8 cellular contexts compared by ENCODE assay signal in the genomic region with DNA sequence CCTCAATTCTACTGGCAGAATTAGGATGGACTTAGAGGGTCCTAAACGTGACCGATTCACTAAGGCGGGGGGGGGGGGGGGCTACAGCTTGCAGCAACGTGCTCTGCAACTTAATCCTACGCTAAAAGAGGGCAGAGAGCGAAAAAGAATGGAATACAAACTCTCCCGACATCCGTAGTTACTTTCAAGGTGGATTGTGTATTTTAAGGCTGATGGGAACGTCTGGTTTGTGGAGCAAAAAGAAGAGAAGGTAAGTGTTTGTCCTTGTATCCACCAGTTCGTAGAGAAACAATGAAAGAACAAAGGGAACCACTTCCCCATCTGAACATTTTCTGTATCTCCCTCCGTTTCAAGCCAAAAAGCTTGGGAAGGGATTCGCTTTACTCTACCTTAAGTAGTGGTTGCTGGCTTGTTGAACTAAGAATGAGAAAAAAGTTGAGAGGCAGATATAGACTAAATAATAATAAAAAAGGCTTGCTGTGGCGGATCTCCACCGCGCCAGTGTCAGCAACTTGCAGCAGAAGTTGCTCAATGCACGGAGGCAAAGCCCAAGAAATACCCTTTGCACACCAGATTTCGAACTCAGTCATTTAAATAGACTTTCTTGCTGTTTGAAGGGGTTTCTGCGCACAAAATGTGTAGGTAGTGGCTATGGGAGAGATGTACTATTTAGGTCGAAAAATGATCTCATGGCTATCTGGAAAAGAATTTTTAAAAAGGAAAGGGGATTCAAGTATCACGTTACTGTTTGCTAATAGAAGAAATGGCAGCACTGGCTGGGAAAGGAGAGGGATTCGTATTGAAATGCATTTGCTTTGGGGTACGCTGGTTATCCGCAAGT. TPM values are rescaled to one million over a fixed set of nuclear protein-coding genes. Genes with fewer than 3 reads are reported as not detected.
DNase-seq lines count a peak whose midpoint lies in the region; ATAC-seq and TF ChIP-seq lines count a peak whose summit lies in the region.

No MANE protein-coding gene starts in this region.

- H3K27ac Mint-ChIP-seq in chondrocyte (ENCODE audit: unreplicated experiment) = peak overlapping the region; percentile 98
- H3K27ac Mint-ChIP-seq in memory B cell = peak overlapping the region; percentile 90

- H3K4me3 ChIP-seq in uterus = peak overlapping the region; percentile 70 to 75

- H3K9me3 Mint-ChIP-seq in chondrocyte (ENCODE audit: low read depth) (no peaks in the 10 kb centered on the region), memory B cell (no peaks in the 10 kb centered on the region)

- no peaks in the 10 kb centered on the region for H3K27me3 Mint-ChIP-seq in chondrocyte (ENCODE audit: low read depth)
- peaks cover 10% of the 10 kb centered on the region for H3K27me3 Mint-ChIP-seq in memory B cell

- H3K4me1 ChIP-seq in uterus = no peaks in the 10 kb centered on the region

- no peaks in the 10 kb centered on the region for H3K9me3 ChIP-seq in uterus

- H3K4me1 Mint-ChIP-seq in chondrocyte (ENCODE audit: low read depth) = peaks cover 69% of the 10 kb centered on the region
- H3K4me1 Mint-ChIP-seq in memory B cell = peaks cover 21% of the 10 kb centered on the region

- H3K27ac ChIP-seq in uterus = peak overlapping the region; percentile 99 to 100

- ATAC-seq in memory B cell (ENCODE audit: low read depth) = no peak
- no peak for ATAC-seq in HG02763 (IDR thresholded peaks at IDR 0.05; ENCODE audit: unreplicated experiment)
- no peak for ATAC-seq in HG03045 (IDR thresholded peaks at IDR 0.05; ENCODE audit: unreplicated experiment)

- no peaks in the 10 kb centered on the region for H3K36me3 Mint-ChIP-seq in chondrocyte (ENCODE audit: low read depth)
- H3K36me3 Mint-ChIP-seq in memory B cell = no peaks in the 10 kb centered on the region

- peak overlapping the region; percentile 80 for H3K4me3 Mint-ChIP-seq in chondrocyte (ENCODE audit: unreplicated experiment)
- peak overlapping the region; percentile 93 for H3K4me3 Mint-ChIP-seq in memory B cell

- intact Hi-C loops in uterus (cut with DNase I; ENCODE audit: low total_unique reads) = loop anchor here (10.0 kb wide), 1 partner anchor 730 kb away; no protein-coding TSS in a partner anchor

- H3K36me3 ChIP-seq in uterus = no peaks in the 10 kb centered on the region

- peak; percentile 23 to 55 for DNase-seq in NCI-H446 (lab: John Stamatoyannopoulos, UW)
- DNase-seq in NCI-H446 treated with DMSO at 0.1 percent for 48 hours (lab: John Stamatoyannopoulos, UW) = no peak
- peak; percentile 26 to 48 for DNase-seq in NCI-H526 (lab: John Stamatoyannopoulos, UW)
- no peak for DNase-seq in chondrocyte (ENCODE audit: low spot score)
- no peak for DNase-seq in memory B cell (ENCODE audit: low spot score in 2 of 2)
- DNase-seq in uterus = no peak

- H3K27me3 ChIP-seq in uterus = no peaks in the 10 kb centered on the region

- TF ChIP-seq POLR2A in uterus (IDR thresholded peaks at IDR 0.05) = no peak

- TF ChIP-seq CTCF in chondrocyte (IDR thresholded peaks at IDR 0.05) = no peak
- no peak for TF ChIP-seq CTCF in uterus (IDR thresholded peaks at IDR 0.05)

RNA-seq across cellular contexts. Expression of a gene that starts 0.7 kb away (rescaled TPM):
- 1.9 to 3.7 TPM (median 2.0 TPM) in 3 replicates for total RNA-seq in chondrocyte
- 1 to 10 TPM in 2 of 4 donors, under 1 TPM in 1, not detected in 1; 0.26 to 4.9 (median 1.6) TPM for total RNA-seq in uterus

RNA-seq across cellular contexts. Expression of a gene that starts 9.3 kb away (rescaled TPM):
- total RNA-seq in chondrocyte (35.4 to 39.0 TPM (median 37.5 TPM) in 3 replicates), uterus (10 to 100 TPM; 34.1 to 71.2 (median 59.8) TPM)

Comparison
In these comparisons a context has a peak if more than half of its experiments do, and no peak if none do; other contexts are left out.
1. DNase-seq: peak in NCI-H446 (2 of 2) and NCI-H526 (2 of 2); none in NCI-H446 treated with DMSO at 0.1 percent for 48 hours (single experiment), chondrocyte (single experiment), memory B cell (0 of 2) and uterus (0 of 2).